ENCODE assay signal across 2 cellular contexts in the genomic region with DNA sequence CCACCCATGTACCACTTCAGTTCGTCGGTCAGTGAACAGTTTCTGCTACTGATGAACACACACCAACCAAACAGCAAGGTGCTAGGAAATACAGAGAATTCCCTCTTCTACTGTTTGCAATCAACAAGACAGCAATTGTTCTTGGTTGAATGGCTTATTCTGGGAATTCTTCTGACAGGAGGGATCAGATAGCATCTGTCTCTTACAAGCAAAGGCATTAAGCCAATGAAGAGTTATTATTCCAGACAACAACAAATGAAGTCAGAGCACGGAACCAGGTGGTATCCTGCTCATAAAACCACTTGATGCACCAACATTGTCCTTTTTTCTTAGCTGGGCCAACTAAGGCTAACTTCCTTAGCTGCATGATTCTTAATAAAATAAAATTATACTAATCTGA.
TF ChIP-seq lines count a peak whose summit lies in the region.

No MANE protein-coding gene starts in this region.

TF ChIP-seq in SK-N-SH, 30 proteins besides CTCF, POLR2A, EP300 and RAD21 (continued from another document):
- TF ChIP-seq, protein P1, sequence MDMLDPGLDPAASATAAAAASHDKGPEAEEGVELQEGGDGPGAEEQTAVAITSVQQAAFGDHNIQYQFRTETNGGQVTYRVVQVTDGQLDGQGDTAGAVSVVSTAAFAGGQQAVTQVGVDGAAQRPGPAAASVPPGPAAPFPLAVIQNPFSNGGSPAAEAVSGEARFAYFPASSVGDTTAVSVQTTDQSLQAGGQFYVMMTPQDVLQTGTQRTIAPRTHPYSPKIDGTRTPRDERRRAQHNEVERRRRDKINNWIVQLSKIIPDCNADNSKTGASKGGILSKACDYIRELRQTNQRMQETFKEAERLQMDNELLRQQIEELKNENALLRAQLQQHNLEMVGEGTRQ (IDR thresholded peaks at IDR 0.05; ENCODE audit: borderline replicate concordance, low read depth, low read length): no peak
- TF ChIP-seq EZH2phosphoT487 (IDR thresholded peaks at IDR 0.05; ENCODE audit: borderline replicate concordance, low read depth): no peak
- no peak for TF ChIP-seq RFX5 (IDR thresholded peaks at IDR 0.05; ENCODE audit: low read length)
- TF ChIP-seq, protein P2, sequence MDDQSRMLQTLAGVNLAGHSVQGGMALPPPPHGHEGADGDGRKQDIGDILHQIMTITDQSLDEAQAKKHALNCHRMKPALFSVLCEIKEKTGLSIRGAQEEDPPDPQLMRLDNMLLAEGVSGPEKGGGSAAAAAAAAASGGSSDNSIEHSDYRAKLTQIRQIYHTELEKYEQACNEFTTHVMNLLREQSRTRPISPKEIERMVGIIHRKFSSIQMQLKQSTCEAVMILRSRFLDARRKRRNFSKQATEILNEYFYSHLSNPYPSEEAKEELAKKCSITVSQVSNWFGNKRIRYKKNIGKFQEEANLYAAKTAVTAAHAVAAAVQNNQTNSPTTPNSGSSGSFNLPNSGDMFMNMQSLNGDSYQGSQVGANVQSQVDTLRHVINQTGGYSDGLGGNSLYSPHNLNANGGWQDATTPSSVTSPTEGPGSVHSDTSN (IDR thresholded peaks at IDR 0.05): peak; percentile 36; the same call in 1 of the 2 replicates
- no peak for TF ChIP-seq FOSL2 (IDR thresholded peaks at IDR 0.05; ENCODE audit: borderline replicate concordance, low read depth)
- no peak for TF ChIP-seq CHD2 (IDR thresholded peaks at IDR 0.05; ENCODE audit: low read length, partially characterized antibody)

TF ChIP-seq in SK-N-SH treated with all-trans-retinoic acid at 6 μM for 48 hours, 23 proteins besides CTCF, POLR2A, EP300 and RAD21 (continued from another document):
- TF ChIP-seq SNAI2 (CRISPR knock-in tag; IDR thresholded peaks at IDR 0.05): no peak
- TF ChIP-seq ISL1 (CRISPR knock-in tag; IDR thresholded peaks at IDR 0.05): no peak
- TF ChIP-seq, protein P3, sequence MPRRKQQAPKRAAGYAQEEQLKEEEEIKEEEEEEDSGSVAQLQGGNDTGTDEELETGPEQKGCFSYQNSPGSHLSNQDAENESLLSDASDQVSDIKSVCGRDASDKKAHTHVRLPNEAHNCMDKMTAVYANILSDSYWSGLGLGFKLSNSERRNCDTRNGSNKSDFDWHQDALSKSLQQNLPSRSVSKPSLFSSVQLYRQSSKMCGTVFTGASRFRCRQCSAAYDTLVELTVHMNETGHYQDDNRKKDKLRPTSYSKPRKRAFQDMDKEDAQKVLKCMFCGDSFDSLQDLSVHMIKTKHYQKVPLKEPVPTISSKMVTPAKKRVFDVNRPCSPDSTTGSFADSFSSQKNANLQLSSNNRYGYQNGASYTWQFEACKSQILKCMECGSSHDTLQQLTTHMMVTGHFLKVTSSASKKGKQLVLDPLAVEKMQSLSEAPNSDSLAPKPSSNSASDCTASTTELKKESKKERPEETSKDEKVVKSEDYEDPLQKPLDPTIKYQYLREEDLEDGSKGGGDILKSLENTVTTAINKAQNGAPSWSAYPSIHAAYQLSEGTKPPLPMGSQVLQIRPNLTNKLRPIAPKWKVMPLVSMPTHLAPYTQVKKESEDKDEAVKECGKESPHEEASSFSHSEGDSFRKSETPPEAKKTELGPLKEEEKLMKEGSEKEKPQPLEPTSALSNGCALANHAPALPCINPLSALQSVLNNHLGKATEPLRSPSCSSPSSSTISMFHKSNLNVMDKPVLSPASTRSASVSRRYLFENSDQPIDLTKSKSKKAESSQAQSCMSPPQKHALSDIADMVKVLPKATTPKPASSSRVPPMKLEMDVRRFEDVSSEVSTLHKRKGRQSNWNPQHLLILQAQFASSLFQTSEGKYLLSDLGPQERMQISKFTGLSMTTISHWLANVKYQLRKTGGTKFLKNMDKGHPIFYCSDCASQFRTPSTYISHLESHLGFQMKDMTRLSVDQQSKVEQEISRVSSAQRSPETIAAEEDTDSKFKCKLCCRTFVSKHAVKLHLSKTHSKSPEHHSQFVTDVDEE (CRISPR knock-in tag; IDR thresholded peaks at IDR 0.05): no peak
- TF ChIP-seq POU6F1 (CRISPR knock-in tag; IDR thresholded peaks at IDR 0.05; ENCODE audit: borderline replicate concordance, low read depth): no peak
- no peak for TF ChIP-seq GLIS3 (CRISPR knock-in tag; IDR thresholded peaks at IDR 0.05)
- TF ChIP-seq OSR1 (CRISPR knock-in tag; IDR thresholded peaks at IDR 0.05): no peak
- TF ChIP-seq, protein P4, sequence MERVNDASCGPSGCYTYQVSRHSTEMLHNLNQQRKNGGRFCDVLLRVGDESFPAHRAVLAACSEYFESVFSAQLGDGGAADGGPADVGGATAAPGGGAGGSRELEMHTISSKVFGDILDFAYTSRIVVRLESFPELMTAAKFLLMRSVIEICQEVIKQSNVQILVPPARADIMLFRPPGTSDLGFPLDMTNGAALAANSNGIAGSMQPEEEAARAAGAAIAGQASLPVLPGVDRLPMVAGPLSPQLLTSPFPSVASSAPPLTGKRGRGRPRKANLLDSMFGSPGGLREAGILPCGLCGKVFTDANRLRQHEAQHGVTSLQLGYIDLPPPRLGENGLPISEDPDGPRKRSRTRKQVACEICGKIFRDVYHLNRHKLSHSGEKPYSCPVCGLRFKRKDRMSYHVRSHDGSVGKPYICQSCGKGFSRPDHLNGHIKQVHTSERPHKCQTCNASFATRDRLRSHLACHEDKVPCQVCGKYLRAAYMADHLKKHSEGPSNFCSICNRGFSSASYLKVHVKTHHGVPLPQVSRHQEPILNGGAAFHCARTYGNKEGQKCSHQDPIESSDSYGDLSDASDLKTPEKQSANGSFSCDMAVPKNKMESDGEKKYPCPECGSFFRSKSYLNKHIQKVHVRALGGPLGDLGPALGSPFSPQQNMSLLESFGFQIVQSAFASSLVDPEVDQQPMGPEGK (CRISPR knock-in tag; IDR thresholded peaks at IDR 0.05; ENCODE audit: borderline replicate concordance): no peak
- TF ChIP-seq TCF4 (CRISPR knock-in tag; IDR thresholded peaks at IDR 0.05; ENCODE audit: borderline replicate concordance): no peak
